In the genomic region with DNA sequence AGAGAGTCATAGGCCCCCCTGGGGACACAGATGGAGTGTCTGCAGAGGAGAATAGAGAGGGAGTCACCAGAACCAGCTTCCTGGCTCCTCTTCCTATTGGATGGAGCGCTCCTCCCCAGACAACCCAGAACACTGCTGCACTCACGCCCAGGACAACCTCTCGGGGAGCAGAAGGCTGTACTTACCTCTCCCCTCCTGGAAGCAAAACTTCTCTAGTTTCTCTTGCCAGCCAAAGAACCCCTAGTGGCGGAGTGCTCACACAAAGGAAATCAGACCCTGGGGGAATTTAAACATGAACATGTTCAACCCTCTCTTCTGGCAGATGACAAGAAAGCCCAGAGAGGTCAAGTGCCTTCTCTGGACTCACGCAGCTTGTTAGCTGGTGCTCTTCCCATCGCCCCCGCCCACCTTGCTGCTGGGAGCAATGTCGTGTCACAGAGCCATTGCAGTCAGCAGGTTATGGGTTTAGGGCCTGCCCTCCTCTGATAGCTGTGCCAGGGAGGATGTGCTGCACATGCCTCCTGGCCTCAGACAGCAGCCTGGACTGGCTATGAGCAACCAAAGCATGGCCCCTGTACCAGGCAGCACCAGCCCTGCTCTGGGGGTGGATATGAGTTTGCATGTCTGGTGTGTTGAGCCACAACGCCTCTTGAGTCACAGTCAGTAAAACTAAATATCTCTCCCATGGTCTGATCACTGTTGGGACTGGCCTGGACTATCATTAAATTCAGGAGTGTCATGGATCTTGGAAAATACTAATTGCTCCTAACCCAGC, we compare ENCODE assay signal across 21 cellular contexts.
DNase-seq lines count a peak whose midpoint lies in the region; ATAC-seq and TF ChIP-seq lines count a peak whose summit lies in the region.
"Had no signal": no experiment of that assay in that cellular context is flagged by ENCODE, and none has a peak within 500 bp of the region (broad histone marks: within the 10 kb centered on the region; RNA-seq: fewer than 3 reads in every experiment).

No MANE protein-coding gene starts in this region.

- H2BK12ac ChIP-seq in H9 (ENCODE audit: insufficient read length, low read depth, low read length), result no peak overlapping the region

- H3K36me3 ChIP-seq in GM06990 (ENCODE audit: control insufficient read depth, insufficient read depth, low read length) (no peaks in the 10 kb centered on the region), neural progenitor cell (no peaks in the 10 kb centered on the region)
- H3K36me3 ChIP-seq: tibial artery had no signal

- H3K27me3 Mint-ChIP-seq in H9 (ENCODE audit: low read depth) (peaks cover 4% of the 10 kb centered on the region), neural progenitor cell (ENCODE audit: insufficient read depth, low read depth) (peaks cover 52% of the 10 kb centered on the region)
- peaks cover 2% of the 10 kb centered on the region for H3K27me3 Mint-ChIP-seq in activated CD4-positive, alpha-beta T cell treated with anti-CD3 and anti-CD28 coated beads, Interleukin-2, amount 10 ng/mL, durations not matched to agents 24 days and 14 days

- no peaks in the 10 kb centered on the region for H3K79me1 ChIP-seq in H9 (ENCODE audit: insufficient read depth, low read depth, low read length, poor library complexity, severe bottlenecking)

- H2BK5ac ChIP-seq in H9 (ENCODE audit: insufficient read length, low read length), result no peak overlapping the region

- H3K23ac ChIP-seq in H9 (ENCODE audit: insufficient read length, low read depth, low read length), result no peak overlapping the region

- no peak overlapping the region for H4K5ac ChIP-seq in H9 (ENCODE audit: insufficient read length, low read depth, low read length)

- H3K4ac ChIP-seq in H9 (ENCODE audit: low read depth, low read length), result no peak overlapping the region

- no peak for ATAC-seq in left colon
- ATAC-seq: SK-N-SH treated with all-trans-retinoic acid at 6 μM for 48 hours had no signal

- no CpG with 5 or more reads among the region's 9 CpGs for WGBS in H9 (ENCODE audit: extremely low coverage, insufficient read length, low lambda C conversion rate)

- TF ChIP-seq CTCF in GM06990 (IDR thresholded peaks at IDR 0.05; ENCODE audit: insufficient read depth, low read length, poor library complexity, severe bottlenecking) (peak; percentile 20), H9 (conservative IDR thresholded peaks at IDR 0.05) (peak; percentile 44; the same call in 2 of the 3 replicates), neural progenitor cell (IDR thresholded peaks at IDR 0.05) (peak; percentile 22)

- no peak overlapping the region for H3K18ac ChIP-seq in H9 (ENCODE audit: insufficient read length, low read depth, low read length)

- no peak overlapping the region for H3T11ph ChIP-seq in H9 (ENCODE audit: low read length)

- H3K9ac ChIP-seq in H9 (ENCODE audit: extremely low read depth, insufficient read length, low read length), result no peak overlapping the region
- no peak overlapping the region for H3K9ac ChIP-seq in neural progenitor cell
- H3K9ac ChIP-seq: parathyroid adenoma had no signal

- no peaks in the 10 kb centered on the region for H3K79me2 ChIP-seq in H9 (ENCODE audit: insufficient read depth, low read length)
- no peaks in the 10 kb centered on the region for H3K79me2 ChIP-seq in neural progenitor cell (ENCODE audit: low read depth)
- H3K79me2 ChIP-seq: parathyroid adenoma had no signal

- H3K4me3 Mint-ChIP-seq in H9, result no peak overlapping the region
- no peak overlapping the region for H3K4me3 Mint-ChIP-seq in neural progenitor cell
- H3K4me3 Mint-ChIP-seq in activated CD4-positive, alpha-beta T cell treated with anti-CD3 and anti-CD28 coated beads, Interleukin-2, amount 10 ng/mL, durations not matched to agents 24 days and 14 days, result no peak overlapping the region
- H3K4me3 Mint-ChIP-seq: activated naive CD8-positive, alpha-beta T cell treated with anti-CD3 and anti-CD28 coated beads for 36 hours had no signal

- H3K27me3 ChIP-seq in GM06990 (replicated peaks; ENCODE audit: control insufficient read depth, insufficient read depth, low read length) (peaks cover 6% of the 10 kb centered on the region), H9 (ENCODE audit: insufficient read depth, low read length) (no peaks in the 10 kb centered on the region), neural progenitor cell (no peaks in the 10 kb centered on the region)

- no peak overlapping the region for H2AFZ ChIP-seq in H9 (ENCODE audit: low read length)
- H2AFZ ChIP-seq in neural progenitor cell (replicated peaks), result no peak overlapping the region
- H2AFZ ChIP-seq: parathyroid adenoma had no signal

- no peaks in the 10 kb centered on the region for H3K9me3 ChIP-seq in H9 (ENCODE audit: control insufficient read depth, low read depth, low read length)
- H3K9me3 ChIP-seq in neural progenitor cell (ENCODE audit: low read depth), result no peaks in the 10 kb centered on the region
- H3K9me3 ChIP-seq: Caco-2, tibial artery had no signal

- H3K14ac ChIP-seq in H9 (ENCODE audit: insufficient read depth, low read length), result no peak overlapping the region; the same call in 1 of the 2 replicates

- no peak overlapping the region for H4K91ac ChIP-seq in H9 (ENCODE audit: insufficient read length, low read depth, low read length)

- no peak overlapping the region for H4K8ac ChIP-seq in H9 (replicated peaks; ENCODE audit: insufficient read length, low read depth, low read length)

- H2AK5ac ChIP-seq in H9 (ENCODE audit: insufficient read length, low read length), result no peak overlapping the region

- no peaks in the 10 kb centered on the region for H3K36me3 Mint-ChIP-seq in H9 (ENCODE audit: insufficient read depth in 1 of 3, low read depth in 3 of 3)
- H3K36me3 Mint-ChIP-seq in neural progenitor cell, result no peaks in the 10 kb centered on the region
- no peaks in the 10 kb centered on the region for H3K36me3 Mint-ChIP-seq in activated CD4-positive, alpha-beta T cell treated with anti-CD3 and anti-CD28 coated beads, Interleukin-2, amount 10 ng/mL, durations not matched to agents 24 days and 14 days (ENCODE audit: low read depth)
- H3K36me3 Mint-ChIP-seq: activated naive CD8-positive, alpha-beta T cell treated with anti-CD3 and anti-CD28 coated beads for 36 hours had no signal

- peaks cover 24 to 32% of the 10 kb centered on the region in 2 experiments for H3K4me1 Mint-ChIP-seq in H9
- H3K4me1 Mint-ChIP-seq in neural progenitor cell, result peaks cover 55% of the 10 kb centered on the region
- H3K4me1 Mint-ChIP-seq in activated CD4-positive, alpha-beta T cell treated with anti-CD3 and anti-CD28 coated beads, Interleukin-2, amount 10 ng/mL, durations not matched to agents 24 days and 14 days, result no peaks in the 10 kb centered on the region

- H3K27ac ChIP-seq in H9 (ENCODE audit: insufficient read length, low read depth, low read length) (no peak overlapping the region), neural progenitor cell (no peak overlapping the region)
- H3K27ac ChIP-seq: parathyroid adenoma, tibial artery had no signal

- no peak overlapping the region for H2BK15ac ChIP-seq in H9 (ENCODE audit: low read depth, low read length)

- H3K4me1 ChIP-seq in H9 (ENCODE audit: insufficient read depth, low read length), result peaks cover 3% of the 10 kb centered on the region; the same call in 1 of the 2 replicates
- peaks cover 25% of the 10 kb centered on the region for H3K4me1 ChIP-seq in neural progenitor cell
- H3K4me1 ChIP-seq: Caco-2, parathyroid adenoma had no signal

- peaks cover 14% of the 10 kb centered on the region for H3F3A ChIP-seq in neural progenitor cell (ENCODE audit: low read depth)

- no peaks in the 10 kb centered on the region for H3K9me3 Mint-ChIP-seq in H9
- peaks cover 6% of the 10 kb centered on the region for H3K9me3 Mint-ChIP-seq in neural progenitor cell
- no peaks in the 10 kb centered on the region for H3K9me3 Mint-ChIP-seq in activated CD4-positive, alpha-beta T cell treated with anti-CD3 and anti-CD28 coated beads, Interleukin-2, amount 10 ng/mL, durations not matched to agents 24 days and 14 days
- H3K9me3 Mint-ChIP-seq: activated naive CD8-positive, alpha-beta T cell treated with anti-CD3 and anti-CD28 coated beads for 36 hours had no signal

- no peaks in the 10 kb centered on the region for H4K20me1 ChIP-seq in H9 (ENCODE audit: control insufficient read depth, insufficient read depth, insufficient read length)
- H4K20me1 ChIP-seq in neural progenitor cell (ENCODE audit: low read depth), result peaks cover 8% of the 10 kb centered on the region

- no peak overlapping the region for H2BK120ac ChIP-seq in H9 (ENCODE audit: low read depth, low read length, poor library complexity, severe bottlenecking)

- no peak overlapping the region for H3K4me3 ChIP-seq in GM06990 (replicated peaks; ENCODE audit: low read depth, low read length)
- H3K4me3 ChIP-seq in neural progenitor cell, result no peak overlapping the region
- H3K4me3 ChIP-seq: tibial artery had no signal

- H2BK20ac ChIP-seq in H9 (ENCODE audit: low read depth, low read length, poor library complexity, severe bottlenecking), result no peak overlapping the region

- no peak overlapping the region for H3K56ac ChIP-seq in H9 (ENCODE audit: insufficient read length, low read depth, low read length)

- intact Hi-C loops in left colon (cut with DNase I, micrococcal nuclease), result no loop called here
- intact Hi-C loops in activated CD4-positive, alpha-beta T cell treated with anti-CD3 and anti-CD28 coated beads, Interleukin-2, amount 10 ng/mL, durations not matched to agents 24 days and 14 days (cut with micrococcal nuclease), result no loop called here

- H3K4me2 ChIP-seq in H9 (ENCODE audit: insufficient read depth, insufficient read length, low read length) (no peak overlapping the region), neural progenitor cell (no peak overlapping the region)

- no peak for DNase-seq in GM06990 (ENCODE audit: extremely low read depth, insufficient read length)
- DNase-seq in H9, result no peak
- peak; percentile 70 for DNase-seq in amniotic epithelial cell (ENCODE audit: low read depth)
- DNase-seq in neural progenitor cell (ENCODE audit: low spot score), result no peak
- no peak for DNase-seq in cerebellar nuclear complex (lab: John Stamatoyannopoulos, UW)
- no peak for DNase-seq in left colon
- no peak for DNase-seq in activated CD4-positive, alpha-beta T cell treated with anti-CD3 and anti-CD28 coated beads, Interleukin-2, amount 10 ng/mL, durations not matched to agents 24 days and 14 days
- DNase-seq: activated CD4-positive, alpha-beta T cell treated with anti-CD3 and anti-CD28 coated beads for 1 hour; activated naive CD8-positive, alpha-beta T cell treated with anti-CD3 and anti-CD28 coated beads for 36 hours; AML-193; Caco-2; hippocampal formation; Kasumi-1; kidney; NK-92 treated with Interleukin-12 subunit alpha and Interleukin-12 subunit beta, amount 100 ng/mL, for 24 hours; stimulated activated CD4-positive, alpha-beta T cell treated with anti-CD3 and anti-CD28 coated beads, Interleukin-1b, Interleukin-23, amount 100 ng/mL, for 48 hours; stimulated activated naive CD4-positive, alpha-beta T cell treated with Interleukin-2 at 50 U/mL for 16 hours; T1000; tibial artery had no signal

- H3K27ac Mint-ChIP-seq in H9 (peak overlapping the region in 1 of 3 experiments; percentile 55; a peak in 1 of 7 replicates), neural progenitor cell (no peak overlapping the region)
- no peak overlapping the region for H3K27ac Mint-ChIP-seq in activated CD4-positive, alpha-beta T cell treated with anti-CD3 and anti-CD28 coated beads, Interleukin-2, amount 10 ng/mL, durations not matched to agents 24 days and 14 days
- H3K27ac Mint-ChIP-seq: activated naive CD8-positive, alpha-beta T cell treated with anti-CD3 and anti-CD28 coated beads for 36 hours had no signal

- H3K23me2 ChIP-seq in H9 (ENCODE audit: insufficient read length, low read depth, low read length, poor library complexity, severe bottlenecking), result no peaks in the 10 kb centered on the region
